ENCODE assay signal across 16 cellular contexts in genomic region chr4:8722556-8722955, GRCh38.
DNase-seq lines count a peak whose midpoint lies in the region; ATAC-seq, FAIRE-seq and TF ChIP-seq lines count a peak whose summit lies in the region.
"Had no signal": no experiment of that assay in that cellular context is flagged by ENCODE, and none has a peak within 500 bp of the region (broad histone marks: within the 10 kb centered on the region; RNA-seq: fewer than 3 reads in every experiment).

No MANE protein-coding gene starts in this region.

- FAIRE-seq in kidney (lab: Jason Lieb, UNC) = no peak
- FAIRE-seq: H54 had no signal

- ATAC-seq in natural killer cell treated with Interleukin-12 subunit alpha and Interleukin-12 subunit beta and Interleukin-15 and Interleukin-18, amount 100 ng/mL, for 72 hours = no peak
- ATAC-seq in natural killer cell = no peak
- no peak for ATAC-seq in HG03521 (IDR thresholded peaks at IDR 0.05; ENCODE audit: unreplicated experiment)
- ATAC-seq: CD8-positive, alpha-beta T cell; GM23338; HCT116 had no signal

- H3K27me3 ChIP-seq in osteoblast (ENCODE audit: insufficient read depth, low read length) = no peaks in the 10 kb centered on the region
- H3K27me3 ChIP-seq: BLaER1 treated with 17β-estradiol and CSF1 and Interleukin-3, amounts not matched to agents 10 nM and 100 nM had no signal

- H3K4me3 ChIP-seq in kidney (ENCODE audit: low read length in 2 of 2) (no peak overlapping the region), osteoblast (ENCODE audit: insufficient read depth, low read length) (no peak overlapping the region)
- H3K4me3 ChIP-seq: BLaER1 treated with 17β-estradiol and CSF1 and Interleukin-3, amounts not matched to agents 10 nM and 100 nM; GM23338 had no signal

- H3K9me3 ChIP-seq in kidney (ENCODE audit: control insufficient read depth in 1 of 2, low read length in 2 of 2) (no peaks in the 10 kb centered on the region), osteoblast (ENCODE audit: low read depth, low read length) (no peaks in the 10 kb centered on the region)

- intact Hi-C loops in natural killer cell (cut with micrococcal nuclease) = no loop called here
- intact Hi-C loops in kidney (cut with DNase I) = no loop called here

- H3K9me3 Mint-ChIP-seq in natural killer cell treated with Interleukin-12 subunit alpha and Interleukin-12 subunit beta and Interleukin-15 and Interleukin-18, amount 100 ng/mL, for 72 hours = no peaks in the 10 kb centered on the region
- no peaks in the 10 kb centered on the region for H3K9me3 Mint-ChIP-seq in natural killer cell
- H3K9me3 Mint-ChIP-seq: GM23338 had no signal

- no peak overlapping the region for H2AFZ ChIP-seq in osteoblast (ENCODE audit: low read length)
- H2AFZ ChIP-seq: GM23338 had no signal

- H3K27ac ChIP-seq in kidney (ENCODE audit: low read depth in 2 of 2, low read length in 2 of 2) (no peak overlapping the region), osteoblast (ENCODE audit: low read depth, low read length) (no peak overlapping the region)
- H3K27ac ChIP-seq: BLaER1 treated with 17β-estradiol and CSF1 and Interleukin-3, amounts not matched to agents 10 nM and 100 nM had no signal

- H3K4me1 ChIP-seq in kidney (ENCODE audit: control insufficient read depth in 1 of 2, insufficient read depth in 1 of 2, low read depth in 1 of 2, low read length in 2 of 2) (no peaks in the 10 kb centered on the region), osteoblast (ENCODE audit: insufficient read depth, low read length) (no peaks in the 10 kb centered on the region)

- no peak overlapping the region for H3K9ac ChIP-seq in kidney (ENCODE audit: low read length in 2 of 2)
- H3K9ac ChIP-seq: BLaER1 treated with 17β-estradiol and CSF1 and Interleukin-3, amounts not matched to agents 10 nM and 100 nM had no signal

- no peaks in the 10 kb centered on the region for H4K20me1 ChIP-seq in osteoblast (ENCODE audit: insufficient read depth, low read length)
- H4K20me1 ChIP-seq: BLaER1 treated with 17β-estradiol and CSF1 and Interleukin-3, amounts not matched to agents 10 nM and 100 nM had no signal

- no peak overlapping the region for H3K4me2 ChIP-seq in osteoblast (ENCODE audit: insufficient read depth, low read length)
- H3K4me2 ChIP-seq: BLaER1 treated with 17β-estradiol and CSF1 and Interleukin-3, amounts not matched to agents 10 nM and 100 nM; GM23338 had no signal

- H3K4me1 Mint-ChIP-seq in natural killer cell treated with Interleukin-12 subunit alpha and Interleukin-12 subunit beta and Interleukin-15 and Interleukin-18, amount 100 ng/mL, for 72 hours (ENCODE audit: low read depth in 2 of 2) = peaks cover 0 to 4% of the 10 kb centered on the region in 2 donors
- peaks cover 0 to 4% of the 10 kb centered on the region in 2 donors for H3K4me1 Mint-ChIP-seq in natural killer cell
- H3K4me1 Mint-ChIP-seq: B cell had no signal

- H3K36me3 ChIP-seq in kidney (ENCODE audit: control insufficient read depth in 1 of 2, insufficient read depth in 2 of 2, low read length in 2 of 2) (no peaks in the 10 kb centered on the region), osteoblast (ENCODE audit: insufficient read depth, low read length) (no peaks in the 10 kb centered on the region)
- H3K36me3 ChIP-seq: BLaER1 treated with 17β-estradiol and CSF1 and Interleukin-3, amounts not matched to agents 10 nM and 100 nM had no signal

- no peak overlapping the region for H3K4me3 Mint-ChIP-seq in natural killer cell treated with Interleukin-12 subunit alpha and Interleukin-12 subunit beta and Interleukin-15 and Interleukin-18, amount 100 ng/mL, for 72 hours
- no peak overlapping the region for H3K4me3 Mint-ChIP-seq in natural killer cell
- H3K4me3 Mint-ChIP-seq: B cell; CD8-positive, alpha-beta T cell; GM23338; HFFc6 had no signal

- H3K79me2 ChIP-seq in osteoblast (ENCODE audit: insufficient read depth, low read length) = no peaks in the 10 kb centered on the region

- H3K27me3 Mint-ChIP-seq in natural killer cell treated with Interleukin-12 subunit alpha and Interleukin-12 subunit beta and Interleukin-15 and Interleukin-18, amount 100 ng/mL, for 72 hours = peaks cover 10 to 11% of the 10 kb centered on the region in 2 donors
- peaks cover 0 to 2% of the 10 kb centered on the region in 2 donors for H3K27me3 Mint-ChIP-seq in natural killer cell (ENCODE audit: low read depth in 2 of 2)
- H3K27me3 Mint-ChIP-seq: B cell had no signal

- no peak overlapping the region for H3K27ac Mint-ChIP-seq in natural killer cell treated with Interleukin-12 subunit alpha and Interleukin-12 subunit beta and Interleukin-15 and Interleukin-18, amount 100 ng/mL, for 72 hours
- no peak overlapping the region for H3K27ac Mint-ChIP-seq in natural killer cell
- H3K27ac Mint-ChIP-seq: B cell; CD8-positive, alpha-beta T cell; GM23338; HFFc6 had no signal

- no peaks in the 10 kb centered on the region for H3K36me3 Mint-ChIP-seq in natural killer cell treated with Interleukin-12 subunit alpha and Interleukin-12 subunit beta and Interleukin-15 and Interleukin-18, amount 100 ng/mL, for 72 hours
- no peaks in the 10 kb centered on the region for H3K36me3 Mint-ChIP-seq in natural killer cell
- H3K36me3 Mint-ChIP-seq: CD8-positive, alpha-beta T cell had no signal

- TF ChIP-seq CTCF in natural killer cell (IDR thresholded peaks at IDR 0.05) = no peak
- no peak for TF ChIP-seq CTCF in kidney (IDR thresholded peaks at IDR 0.05; ENCODE audit: borderline replicate concordance, extremely low read depth, insufficient read depth)
- no peak for TF ChIP-seq CTCF in osteoblast (IDR thresholded peaks at IDR 0.05; ENCODE audit: extremely low read depth, low read depth, low read length)

- peak; percentile 12 for DNase-seq in natural killer cell treated with Interleukin-12 subunit alpha and Interleukin-12 subunit beta and Interleukin-15 and Interleukin-18, amount 100 ng/mL, for 72 hours (ENCODE audit: low spot score)
- DNase-seq in natural killer cell (no peak), kidney (peak; percentile 11), osteoblast (ENCODE audit: insufficient read length, low spot score, missing footprints) (peak; percentile 75), OCI-M1 (lab: John Stamatoyannopoulos, UW) (no peak)
- DNase-seq: Calu3; CD8-positive, alpha-beta T cell; DMS79 treated with DMSO at 0.1 percent for 48 hours; GF-D8; HFFc6 had no signal

Comparison
In these comparisons a context has a peak if more than half of its experiments do, and no peak if none do; other contexts are left out.
1. DNase-seq: peak in natural killer cell treated with Interleukin-12 subunit alpha and Interleukin-12 subunit beta and Interleukin-15 and Interleukin-18, amount 100 ng/mL, for 72 hours (single experiment), kidney (single experiment) and osteoblast (single experiment); none in natural killer cell (single experiment) and OCI-M1 (single experiment).